In genomic region chrX:13472975-13473665, GRCh38 we compare ENCODE assay signal across 8 cellular contexts.
DNase-seq lines count a peak whose midpoint lies in the region; ATAC-seq and TF ChIP-seq lines count a peak whose summit lies in the region.

No MANE protein-coding gene starts in this region.

- no peaks in the 10 kb centered on the region for H3K36me3 ChIP-seq in hepatocyte (replicated peaks; ENCODE audit: insufficient read depth, low read depth)
- H3K36me3 ChIP-seq in tibial nerve, result no peaks in the 10 kb centered on the region

- no peak for TF ChIP-seq POLR2A in tibial nerve (IDR thresholded peaks at IDR 0.05)

- intact Hi-C loops in activated CD8-positive, alpha-beta T cell treated with anti-CD3 and anti-CD28 coated beads for 36 hours (cut with micrococcal nuclease), result no loop called here

- H3K4me1 Mint-ChIP-seq in activated CD8-positive, alpha-beta memory T cell treated with anti-CD3 and anti-CD28 coated beads, Interleukin-2, amount 10 ng/mL, durations not matched to agents 7 days and 5 days, result peaks cover 24% of the 10 kb centered on the region
- H3K4me1 Mint-ChIP-seq in activated CD8-positive, alpha-beta T cell treated with anti-CD3 and anti-CD28 coated beads for 36 hours (ENCODE audit: low read depth), result peaks cover 26% of the 10 kb centered on the region

- no peaks in the 10 kb centered on the region for H3K9me2 ChIP-seq in hepatocyte (replicated peaks; ENCODE audit: insufficient read depth)

- H3K9me3 ChIP-seq in hepatocyte (ENCODE audit: low read depth) (no peaks in the 10 kb centered on the region), tibial nerve (no peaks in the 10 kb centered on the region)

- no peaks in the 10 kb centered on the region for H4K20me1 ChIP-seq in hepatocyte (ENCODE audit: insufficient read depth, poor library complexity, severe bottlenecking)

- no peaks in the 10 kb centered on the region for H3K79me2 ChIP-seq in hepatocyte

- POLR2A ChIA-PET in activated CD8-positive, alpha-beta T cell treated with anti-CD3 and anti-CD28 coated beads for 36 hours (lab: Charles Lee), result interaction anchor here (1.1 kb wide), 1 partner anchor 379 kb away, joined by 3 read pairs; no protein-coding TSS in a partner anchor

- no peak for TF ChIP-seq CTCF in activated CD8-positive, alpha-beta T cell treated with anti-CD3 and anti-CD28 coated beads for 36 hours (IDR thresholded peaks at IDR 0.05)
- TF ChIP-seq CTCF in hepatocyte (IDR thresholded peaks at IDR 0.05; ENCODE audit: poor library complexity), result no peak
- no peak for TF ChIP-seq CTCF in tibial nerve (IDR thresholded peaks at IDR 0.05)

- peak overlapping the region; percentile 77 for H3K27ac ChIP-seq in hepatocyte
- peak overlapping the region; percentile 1 to 79 (median 76) for H3K27ac ChIP-seq in tibial nerve

- 60% methylated on average over 9 of the region's 9 CpGs for WGBS in hepatocyte (ENCODE audit: low lambda C conversion rate, missing lambda C conversion rate)
- 53 to 59% methylated on average over 9 of the region's 9 CpGs for WGBS in tibial nerve, 2 donors

- no peaks in the 10 kb centered on the region for H3K27me3 Mint-ChIP-seq in activated CD8-positive, alpha-beta memory T cell treated with anti-CD3 and anti-CD28 coated beads, Interleukin-2, amount 10 ng/mL, durations not matched to agents 7 days and 5 days
- no peaks in the 10 kb centered on the region for H3K27me3 Mint-ChIP-seq in activated CD8-positive, alpha-beta T cell treated with anti-CD3 and anti-CD28 coated beads for 36 hours

- H3K9me3 Mint-ChIP-seq in activated CD8-positive, alpha-beta memory T cell treated with anti-CD3 and anti-CD28 coated beads, Interleukin-2, amount 10 ng/mL, durations not matched to agents 7 days and 5 days (ENCODE audit: low read depth), result no peaks in the 10 kb centered on the region
- H3K9me3 Mint-ChIP-seq in activated CD8-positive, alpha-beta T cell treated with anti-CD3 and anti-CD28 coated beads for 36 hours, result no peaks in the 10 kb centered on the region

- DNase-seq in activated CD8-positive, alpha-beta memory T cell treated with anti-CD3 and anti-CD28 coated beads, Interleukin-2, amount 10 ng/mL, durations not matched to agents 7 days and 5 days, result no peak
- no peak for DNase-seq in activated CD8-positive, alpha-beta memory T cell treated with anti-CD3 and anti-CD28 coated beads for 24 hours
- no peak for DNase-seq in activated CD8-positive, alpha-beta T cell treated with anti-CD3 and anti-CD28 coated beads for 36 hours
- no peak for DNase-seq in hepatocyte (ENCODE audit: low spot score)
- no peak for DNase-seq in tibial nerve (ENCODE audit: low spot score in 2 of 2)
- DNase-seq in HUDEP-2 (lab: John Stamatoyannopoulos, UW; ENCODE audit: unreplicated experiment in 76 of 76), result no peak
- no peak for DNase-seq in activated effector memory CD4-positive, alpha-beta T cell treated with anti-CD3 and anti-CD28 coated beads, Interleukin-2, amount 50 U/mL, for 16 hours
- no peak for DNase-seq in DMS114 treated with DMSO at 0.1 percent for 48 hours (lab: John Stamatoyannopoulos, UW; ENCODE audit: unreplicated experiment)

- H3K4me1 ChIP-seq in hepatocyte (ENCODE audit: insufficient read depth), result peaks cover 13% of the 10 kb centered on the region
- peaks cover 0 to 12% (median 0%) of the 10 kb centered on the region in 4 donors for H3K4me1 ChIP-seq in tibial nerve

- H3K4me3 ChIP-seq in hepatocyte, result no peak overlapping the region
- peak overlapping the region in 2 of 4 donors; percentile 2 to 12 for H3K4me3 ChIP-seq in tibial nerve

- H3K36me3 Mint-ChIP-seq in activated CD8-positive, alpha-beta memory T cell treated with anti-CD3 and anti-CD28 coated beads, Interleukin-2, amount 10 ng/mL, durations not matched to agents 7 days and 5 days, result no peaks in the 10 kb centered on the region
- no peaks in the 10 kb centered on the region for H3K36me3 Mint-ChIP-seq in activated CD8-positive, alpha-beta T cell treated with anti-CD3 and anti-CD28 coated beads for 36 hours (ENCODE audit: low read depth)

- H3K4me2 ChIP-seq in hepatocyte, result peak overlapping the region; percentile 57

- H3K27me3 ChIP-seq in hepatocyte, result no peaks in the 10 kb centered on the region
- H3K27me3 ChIP-seq in tibial nerve, result no peaks in the 10 kb centered on the region

- peak overlapping the region; percentile 85 for H3K27ac Mint-ChIP-seq in activated CD8-positive, alpha-beta memory T cell treated with anti-CD3 and anti-CD28 coated beads, Interleukin-2, amount 10 ng/mL, durations not matched to agents 7 days and 5 days
- peak overlapping the region; percentile 90 for H3K27ac Mint-ChIP-seq in activated CD8-positive, alpha-beta T cell treated with anti-CD3 and anti-CD28 coated beads for 36 hours

- H3K4me3 Mint-ChIP-seq in activated CD8-positive, alpha-beta memory T cell treated with anti-CD3 and anti-CD28 coated beads, Interleukin-2, amount 10 ng/mL, durations not matched to agents 7 days and 5 days, result no peak overlapping the region
- H3K4me3 Mint-ChIP-seq in activated CD8-positive, alpha-beta T cell treated with anti-CD3 and anti-CD28 coated beads for 36 hours, result peak overlapping the region; percentile 68

- H2AFZ ChIP-seq in hepatocyte, result peak overlapping the region; percentile 50

- CTCF ChIA-PET in activated CD8-positive, alpha-beta memory T cell treated with anti-CD3 and anti-CD28 coated beads, Interleukin-2, amount 10 ng/mL, durations not matched to agents 7 days and 5 days (lab: Charles Lee), result interaction anchor here (0.6 to 1.0 kb wide), 2 partner anchors 15 to 380 kb away, joined by 3 to 4 read pairs; no protein-coding TSS in a partner anchor
- CTCF ChIA-PET in activated CD8-positive, alpha-beta T cell treated with anti-CD3 and anti-CD28 coated beads for 36 hours (lab: Charles Lee), result no interaction called here

- ATAC-seq in activated CD8-positive, alpha-beta memory T cell treated with anti-CD3 and anti-CD28 coated beads, Interleukin-2, amount 10 ng/mL, durations not matched to agents 7 days and 5 days, result no peak
- no peak for ATAC-seq in activated CD8-positive, alpha-beta T cell treated with anti-CD3 and anti-CD28 coated beads for 36 hours

- no peak for TF ChIP-seq EP300 in tibial nerve (IDR thresholded peaks at IDR 0.05)
